ENCODE assay signal across 8 cellular contexts in the genomic region with DNA sequence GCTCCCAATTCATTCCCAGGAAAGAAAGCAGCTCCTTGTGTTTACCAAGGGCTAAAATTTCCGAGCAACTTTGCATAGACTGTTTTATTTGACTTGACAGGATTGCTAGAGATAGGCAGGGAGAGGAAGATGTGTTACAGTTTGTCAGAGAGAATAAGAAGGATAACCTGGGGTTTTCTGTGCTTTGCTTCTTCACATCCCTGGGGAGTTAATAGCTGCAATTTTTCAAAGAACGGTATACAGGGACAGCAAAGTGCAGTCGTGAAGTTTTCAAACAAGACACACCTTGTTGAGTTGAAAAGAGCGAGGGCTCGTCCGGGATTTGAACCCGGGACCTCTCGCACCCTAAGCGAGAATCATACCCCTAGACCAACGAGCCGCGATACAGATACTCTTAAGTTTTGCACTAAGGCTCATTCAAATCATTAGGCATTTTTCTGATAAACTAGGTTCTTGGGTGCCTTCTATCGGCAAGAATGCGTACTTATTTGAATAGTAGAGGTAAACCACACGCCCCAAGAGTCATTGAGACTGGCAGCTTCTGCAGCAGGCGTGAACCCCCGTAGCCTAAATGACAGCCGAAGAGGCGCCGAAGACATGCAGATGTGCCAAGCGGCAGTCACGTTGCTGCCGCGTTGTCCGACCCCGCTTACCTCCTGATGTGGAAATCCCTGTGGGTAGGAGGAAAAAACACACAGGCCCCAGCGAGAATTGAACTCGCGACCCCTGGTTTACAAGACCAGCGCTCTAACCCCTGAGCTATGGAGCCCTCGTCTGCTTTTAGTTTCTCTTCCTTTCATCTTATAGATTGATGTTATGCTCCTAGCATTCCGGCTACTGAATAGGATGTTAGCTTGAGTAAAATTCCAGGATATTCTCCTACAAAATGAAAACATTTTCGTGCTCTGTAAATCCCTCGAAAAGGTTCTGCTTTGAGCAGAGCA. TPM values are rescaled to one million over a fixed set of nuclear protein-coding genes. Genes with fewer than 3 reads are reported as not detected.
DNase-seq lines count a peak whose midpoint lies in the region; ATAC-seq and TF ChIP-seq lines count a peak whose summit lies in the region.

No MANE protein-coding gene starts in this region.

- H3K27me3 ChIP-seq in DOHH2 (ENCODE audit: control insufficient read depth, low read length) (peaks cover 22% of the 10 kb centered on the region), GM23338 (ENCODE audit: insufficient read depth) (peaks cover 11% of the 10 kb centered on the region; the same call in 1 of the 2 replicates)

- no peak overlapping the region for H3K4me3 Mint-ChIP-seq in GM23338
- H3K4me3 Mint-ChIP-seq in activated T-helper 17 cell treated with anti-CD3 and anti-CD28 coated beads, Interleukin-2, amount 50 U/mL, for 72 hours, result no peak overlapping the region
- no peak overlapping the region for H3K4me3 Mint-ChIP-seq in nephron

- H3K27ac Mint-ChIP-seq in GM23338 (no peak overlapping the region), nephron (no peak overlapping the region)
- H3K27ac Mint-ChIP-seq in activated T-helper 17 cell treated with anti-CD3 and anti-CD28 coated beads, Interleukin-2, amount 50 U/mL, for 72 hours, result no peak overlapping the region

- peak; percentile 74 for ATAC-seq in GM23338
- ATAC-seq in activated T-helper 17 cell treated with anti-CD3 and anti-CD28 coated beads, Interleukin-2, amount 50 U/mL, for 72 hours (replicated peaks), result peak; percentile 82
- peak; percentile 90 for ATAC-seq in stimulated activated naive CD8-positive, alpha-beta T cell treated with anti-CD3 and anti-CD28 coated beads, Interleukin-15, Interleukin-2, amounts not matched to agents 100 U/mL and 50 U/mL, for 24 hours

- H3K27me3 Mint-ChIP-seq in GM23338 (ENCODE audit: insufficient read depth, low read depth, poor library complexity), result no peaks in the 10 kb centered on the region
- no peaks in the 10 kb centered on the region for H3K27me3 Mint-ChIP-seq in activated T-helper 17 cell treated with anti-CD3 and anti-CD28 coated beads, Interleukin-2, amount 50 U/mL, for 72 hours
- H3K27me3 Mint-ChIP-seq in nephron (ENCODE audit: low read depth), result no peaks in the 10 kb centered on the region

- H3K79me2 ChIP-seq in DOHH2 (ENCODE audit: control insufficient read depth, low read length) (no peaks in the 10 kb centered on the region), GM23338 (replicated peaks; ENCODE audit: insufficient read depth) (no peaks in the 10 kb centered on the region)

- DNase-seq in GM23338 (ENCODE audit: low spot score), result peak; percentile 96
- peak; percentile 96 to 98 for DNase-seq in Kasumi-1 (lab: John Stamatoyannopoulos, UW)
- peak; percentile 98 for DNase-seq in RKO (ENCODE audit: low spot score)
- DNase-seq in fibroblast of the conjunctiva (ENCODE audit: low read depth), result peak; percentile 97
- peak; percentile 84 for DNase-seq in stimulated activated naive CD8-positive, alpha-beta T cell treated with anti-CD3 and anti-CD28 coated beads, Interleukin-15, Interleukin-2, amounts not matched to agents 100 U/mL and 50 U/mL, for 24 hours

- H3F3A ChIP-seq in DOHH2 (ENCODE audit: control insufficient read depth, insufficient read depth) (peaks cover 19% of the 10 kb centered on the region), GM23338 (replicated peaks; ENCODE audit: low read depth) (no peaks in the 10 kb centered on the region)

- H3K4me1 ChIP-seq in DOHH2 (ENCODE audit: control insufficient read depth, low read length) (peaks cover 60% of the 10 kb centered on the region), GM23338 (ENCODE audit: insufficient read depth) (peaks cover 16% of the 10 kb centered on the region)

- H2AFZ ChIP-seq in GM23338, result peak overlapping the region; percentile 88

- H4K20me1 ChIP-seq in DOHH2 (ENCODE audit: control insufficient read depth, insufficient read depth, low read depth, low read length) (0 out of 2 replicates have a peak, but pooled peaks cover 4% of the 10 kb centered on the region), GM23338 (replicated peaks; ENCODE audit: insufficient read depth) (no peaks in the 10 kb centered on the region)

- no peaks in the 10 kb centered on the region for H3K36me3 Mint-ChIP-seq in GM23338 (ENCODE audit: low read depth)
- no peaks in the 10 kb centered on the region for H3K36me3 Mint-ChIP-seq in activated T-helper 17 cell treated with anti-CD3 and anti-CD28 coated beads, Interleukin-2, amount 50 U/mL, for 72 hours (ENCODE audit: low read depth)
- H3K36me3 Mint-ChIP-seq in nephron (ENCODE audit: low read depth), result no peaks in the 10 kb centered on the region

- no peaks in the 10 kb centered on the region for H3K9me2 ChIP-seq in DOHH2 (replicated peaks; ENCODE audit: control insufficient read depth, low read length)
- no peaks in the 10 kb centered on the region for H3K9me2 ChIP-seq in GM23338 (ENCODE audit: insufficient read depth)

- H3K36me3 ChIP-seq in DOHH2 (ENCODE audit: control insufficient read depth, low read length) (no peaks in the 10 kb centered on the region), GM23338 (ENCODE audit: insufficient read depth) (no peaks in the 10 kb centered on the region)

- peak; percentile 78 for TF ChIP-seq CTCF in DOHH2 (IDR thresholded peaks at IDR 0.05; ENCODE audit: low read depth, low read length, poor library complexity, severe bottlenecking)
- TF ChIP-seq CTCF in GM23338 (conservative IDR thresholded peaks at IDR 0.05; ENCODE audit: low read depth in 2 of 2), result peak; percentile 50 to 77
- peak; percentile 78 to 82 (median 78) for TF ChIP-seq CTCF in nephron (IDR thresholded peaks at IDR 0.05; ENCODE audit: unreplicated experiment in 3 of 3)

- H3K4me1 Mint-ChIP-seq in GM23338 (peaks cover 10% of the 10 kb centered on the region), nephron (no peaks in the 10 kb centered on the region)
- peaks cover 13% of the 10 kb centered on the region for H3K4me1 Mint-ChIP-seq in activated T-helper 17 cell treated with anti-CD3 and anti-CD28 coated beads, Interleukin-2, amount 50 U/mL, for 72 hours

- H3K27ac ChIP-seq in DOHH2 (ENCODE audit: low read depth, low read length) (peak overlapping the region; percentile 26; the same call in 1 of the 2 replicates), GM23338 (ENCODE audit: low read depth) (peak overlapping the region; percentile 7; the same call in 1 of the 2 replicates)

- H3K9me3 Mint-ChIP-seq in GM23338 (no peaks in the 10 kb centered on the region), nephron (no peaks in the 10 kb centered on the region)
- no peaks in the 10 kb centered on the region for H3K9me3 Mint-ChIP-seq in activated T-helper 17 cell treated with anti-CD3 and anti-CD28 coated beads, Interleukin-2, amount 50 U/mL, for 72 hours

- H3K4me2 ChIP-seq in DOHH2 (ENCODE audit: low read length) (peak overlapping the region; percentile 89), GM23338 (peak overlapping the region; percentile 71)

- H3K4me3 ChIP-seq in DOHH2 (ENCODE audit: low read length) (peak overlapping the region; percentile 77), GM23338 (peak overlapping the region; percentile 74)

- H3K9me3 ChIP-seq in DOHH2 (ENCODE audit: control insufficient read depth, insufficient read depth, low read length), result no peaks in the 10 kb centered on the region

TF ChIP-seq in GM23338, 12 proteins besides CTCF, POLR2A, EP300 and RAD21:
- no peak for TF ChIP-seq EZH2phosphoT487 (IDR thresholded peaks at IDR 0.05; ENCODE audit: unreplicated experiment)
- no peak for TF ChIP-seq NANOG (IDR thresholded peaks at IDR 0.05; ENCODE audit: borderline replicate concordance)
- TF ChIP-seq, protein P1, sequence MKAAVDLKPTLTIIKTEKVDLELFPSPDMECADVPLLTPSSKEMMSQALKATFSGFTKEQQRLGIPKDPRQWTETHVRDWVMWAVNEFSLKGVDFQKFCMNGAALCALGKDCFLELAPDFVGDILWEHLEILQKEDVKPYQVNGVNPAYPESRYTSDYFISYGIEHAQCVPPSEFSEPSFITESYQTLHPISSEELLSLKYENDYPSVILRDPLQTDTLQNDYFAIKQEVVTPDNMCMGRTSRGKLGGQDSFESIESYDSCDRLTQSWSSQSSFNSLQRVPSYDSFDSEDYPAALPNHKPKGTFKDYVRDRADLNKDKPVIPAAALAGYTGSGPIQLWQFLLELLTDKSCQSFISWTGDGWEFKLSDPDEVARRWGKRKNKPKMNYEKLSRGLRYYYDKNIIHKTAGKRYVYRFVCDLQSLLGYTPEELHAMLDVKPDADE (IDR thresholded peaks at IDR 0.05), result 0 out of 2 replicates have a peak, but pooled peaks have one; percentile 47
- TF ChIP-seq CREB1 (CRISPR knock-in tag; IDR thresholded peaks at IDR 0.05; ENCODE audit: low read depth), result peak; percentile 49
- TF ChIP-seq ZNF331 (CRISPR knock-in tag; IDR thresholded peaks at IDR 0.05; ENCODE audit: low read depth), result no peak
- no peak for TF ChIP-seq POLR2AphosphoS5 (IDR thresholded peaks at IDR 0.05; ENCODE audit: low read depth)

RNA-seq across cellular contexts. Expression of a gene that starts 22.2 kb away (rescaled TPM):
- not detected in 2 replicates for total RNA-seq in GM23338 (2014; rRNA removed; shearing (Covaris generic))
- polyA plus RNA-seq in GM23338 (2016; fragmentation: Nextera tagmentation; extraction: Ambion mirVana), result not detected in 2 replicates
- not detected for total RNA-seq in activated T-helper 17 cell treated with anti-CD3 and anti-CD28 coated beads, Interleukin-2, amount 50 U/mL, for 72 hours

RNA-seq across cellular contexts. Expression of a gene that starts 25.6 kb away (rescaled TPM):
- total RNA-seq in GM23338 (2014; rRNA removed; shearing (Covaris generic)), result not detected in 2 replicates
- not detected in 2 replicates for polyA plus RNA-seq in GM23338 (2016; fragmentation: Nextera tagmentation; extraction: Ambion mirVana)
- total RNA-seq in activated T-helper 17 cell treated with anti-CD3 and anti-CD28 coated beads, Interleukin-2, amount 50 U/mL, for 72 hours, result not detected

RNA-seq across cellular contexts. Expression of a gene that starts 28.1 kb away (rescaled TPM):
- total RNA-seq in GM23338 (2014; rRNA removed; shearing (Covaris generic)), result not detected in 2 replicates
- polyA plus RNA-seq in GM23338 (2016; fragmentation: Nextera tagmentation; extraction: Ambion mirVana), result not detected in 2 replicates
- not detected for total RNA-seq in activated T-helper 17 cell treated with anti-CD3 and anti-CD28 coated beads, Interleukin-2, amount 50 U/mL, for 72 hours

RNA-seq across cellular contexts. Expression of a gene that starts 52.5 kb away (rescaled TPM):
- 0.24 and 0.74 TPM in 2 replicates for total RNA-seq in GM23338 (2014; rRNA removed; shearing (Covaris generic))
- polyA plus RNA-seq in GM23338 (2016; fragmentation: Nextera tagmentation; extraction: Ambion mirVana), result not detected in 2 replicates
- total RNA-seq in activated T-helper 17 cell treated with anti-CD3 and anti-CD28 coated beads, Interleukin-2, amount 50 U/mL, for 72 hours, result not detected

Comparison
In these comparisons a context has a peak if more than half of its experiments do, and no peak if none do; other contexts are left out.
1. Peak in every context shown above with its lines: DNase-seq, ATAC-seq, H3K4me3 ChIP-seq and H3K27ac ChIP-seq.